ENCODE assay signal across 18 cellular contexts in the genomic region with DNA sequence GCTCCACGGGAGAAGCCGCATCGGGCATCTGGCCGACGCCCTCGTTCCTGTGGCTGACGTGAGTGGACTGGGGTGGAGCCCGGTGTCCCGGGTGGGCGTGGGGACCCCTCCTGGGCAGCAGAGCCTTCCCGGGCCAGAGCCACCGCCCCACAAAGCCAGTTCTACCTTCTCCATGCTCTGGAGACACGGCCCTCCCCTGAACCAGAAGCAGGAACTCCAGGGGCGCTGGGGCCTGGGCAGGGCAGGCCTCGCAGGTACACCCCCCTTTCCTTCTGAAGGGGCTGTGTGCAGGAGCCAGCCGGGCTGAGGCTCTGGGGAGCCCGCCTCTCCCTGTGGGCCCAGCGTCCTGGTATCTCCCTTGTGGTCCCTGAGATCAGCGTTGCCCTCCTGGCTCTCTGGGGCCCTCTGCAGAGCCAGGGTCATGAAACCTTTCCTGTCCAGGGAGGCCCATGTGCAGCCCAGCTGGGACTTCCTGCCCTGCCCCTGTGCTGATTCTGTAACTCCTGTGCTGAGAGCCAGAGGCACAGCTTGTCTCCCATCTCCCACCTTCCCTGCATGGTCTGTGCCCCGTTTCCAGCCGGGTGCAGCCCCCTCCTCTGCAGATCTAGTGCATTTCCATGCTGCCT. TPM values are rescaled to one million over a fixed set of nuclear protein-coding genes. Genes with fewer than 3 reads are reported as not detected.
DNase-seq lines count a peak whose midpoint lies in the region; ATAC-seq, FAIRE-seq and TF ChIP-seq lines count a peak whose summit lies in the region.
"Had no signal": no experiment of that assay in that cellular context is flagged by ENCODE, and none has a peak within 500 bp of the region (broad histone marks: within the 10 kb centered on the region; RNA-seq: fewer than 3 reads in every experiment).

No MANE protein-coding gene starts in this region.

- FAIRE-seq in K562 (lab: Jason Lieb, UNC), result no peak
- FAIRE-seq: RCC 7860 had no signal

- DNase-seq in activated CD4-positive, alpha-beta T cell treated with anti-CD3 and anti-CD28 coated beads, Interleukin-2, amount 10 ng/mL, durations not matched to agents 7 days and 5 days, result no peak
- no peak for DNase-seq in activated CD4-positive, alpha-beta T cell treated with anti-CD3 and anti-CD28 coated beads for 4 hours
- peak; percentile 29 for DNase-seq in OCI-M1 (lab: John Stamatoyannopoulos, UW)
- no peak for DNase-seq in K562 (ENCODE audit: extremely low read depth in 1 of 4, low spot score in 3 of 4)
- DNase-seq in stimulated activated effector memory CD8-positive, alpha-beta T cell treated with anti-CD3 and anti-CD28 coated beads, Interleukin-12 subunit alpha, Interleukin-12 subunit beta, amount 100 ng/mL, for 72 hours (ENCODE audit: low spot score in 2 of 2), result no peak
- DNase-seq in hepatocyte (ENCODE audit: low spot score), result no peak
- no peak for DNase-seq in NCI-H748 (lab: John Stamatoyannopoulos, UW; ENCODE audit: unreplicated experiment)
- DNase-seq in thyroid gland, result no peak
- DNase-seq: DMS 273 treated with DMSO at 0.1 percent for 48 hours, NCI-H1092 treated with DMSO at 0.1 percent for 48 hours, NCI-H187, NCI-H446 had no signal

- BruUV-seq in K562 (replicated peaks; lab: Mats Ljungman, UMichigan), result no TSS peak

- H3K36me3 ChIP-seq in K562 (ENCODE audit: control insufficient read depth, insufficient read depth, low read length) (peaks cover 26% of the 10 kb centered on the region; the same call in 2 of the 3 replicates), hepatocyte (replicated peaks; ENCODE audit: insufficient read depth, low read depth) (no peaks in the 10 kb centered on the region), thyroid gland (peaks cover 15 to 23% of the 10 kb centered on the region in 2 donors)

- H3K27ac Mint-ChIP-seq in activated CD4-positive, alpha-beta T cell treated with anti-CD3 and anti-CD28 coated beads, Interleukin-2, amount 10 ng/mL, durations not matched to agents 7 days and 5 days, result peak overlapping the region; percentile 64
- peak overlapping the region; percentile 63 for H3K27ac Mint-ChIP-seq in stimulated activated effector memory CD8-positive, alpha-beta T cell treated with anti-CD3 and anti-CD28 coated beads, Interleukin-12 subunit alpha, Interleukin-12 subunit beta, amount 100 ng/mL, for 72 hours
- H3K27ac Mint-ChIP-seq: IgD-negative memory B cell had no signal

- TF ChIP-seq POLR2A in K562 (conservative IDR thresholded peaks at IDR 0.05) (no peak), thyroid gland (IDR thresholded peaks at IDR 0.05) (no peak)

- 77% methylated on average over 16 of the region's 21 CpGs for whole genome bisulfite sequencing in K562 (ENCODE audit: insufficient coverage, low coverage, missing lambda C conversion rate)
- WGBS in hepatocyte (ENCODE audit: low lambda C conversion rate, missing lambda C conversion rate), result 92% methylated on average over 21 of the region's 21 CpGs
- WGBS in thyroid gland, 2 donors, result 88 to 91% methylated on average over 2 to 5 of the region's 21 CpGs

- no peaks in the 10 kb centered on the region for H3K27me3 Mint-ChIP-seq in activated CD4-positive, alpha-beta T cell treated with anti-CD3 and anti-CD28 coated beads, Interleukin-2, amount 10 ng/mL, durations not matched to agents 7 days and 5 days
- H3K27me3 Mint-ChIP-seq: IgD-negative memory B cell had no signal

- in situ Hi-C loops in K562 (cut with MboI), result loop anchor here (5.0 kb wide), 1 partner anchor 91 kb away; the partner anchor contains the start of gene RHOT2

- TF ChIP-seq CTCF in K562 (IDR thresholded peaks at IDR 0.05 in 2 of 3, conservative IDR thresholded peaks at IDR 0.05 in 1 of 3; ENCODE audit: insufficient read depth in 2 of 3, low read depth in 1 of 3, low read length in 3 of 3) (no peak), hepatocyte (IDR thresholded peaks at IDR 0.05; ENCODE audit: poor library complexity) (no peak), thyroid gland (IDR thresholded peaks at IDR 0.05) (no peak)

- CTCF ChIA-PET in activated CD4-positive, alpha-beta T cell treated with anti-CD3 and anti-CD28 coated beads, Interleukin-2, amount 10 ng/mL, durations not matched to agents 7 days and 5 days (lab: Charles Lee), result interaction anchor here (0.9 kb wide), 1 partner anchor 1130 kb away, joined by 3 read pairs; the partner anchor contains the start of gene MAPK8IP3
- CTCF ChIA-PET in K562 (lab: Yijun Ruan, JAX; ENCODE audit: low intra/inter-chr PET ratio), result no interaction called here

- H3K4me3 ChIP-seq in K562, result no peak overlapping the region
- H3K4me3 ChIP-seq in hepatocyte, result no peak overlapping the region
- H3K4me3 ChIP-seq in thyroid gland (replicated peaks in 1 of 3), result no peak overlapping the region
- H3K4me3 ChIP-seq: HAP-1 had no signal

- H2AFZ ChIP-seq in K562 (ENCODE audit: low read depth, low read length) (no peak overlapping the region), hepatocyte (no peak overlapping the region)

- peaks cover 7% of the 10 kb centered on the region for H3K4me1 Mint-ChIP-seq in activated CD4-positive, alpha-beta T cell treated with anti-CD3 and anti-CD28 coated beads, Interleukin-2, amount 10 ng/mL, durations not matched to agents 7 days and 5 days
- peaks cover 15% of the 10 kb centered on the region for H3K4me1 Mint-ChIP-seq in stimulated activated effector memory CD8-positive, alpha-beta T cell treated with anti-CD3 and anti-CD28 coated beads, Interleukin-12 subunit alpha, Interleukin-12 subunit beta, amount 100 ng/mL, for 72 hours

- no peak overlapping the region for H3K27ac ChIP-seq in K562 (ENCODE audit: extremely low read depth, low read depth, low read length)
- no peak overlapping the region for H3K27ac ChIP-seq in hepatocyte
- H3K27ac ChIP-seq in thyroid gland, result no peak overlapping the region
- H3K27ac ChIP-seq: 22Rv1 had no signal

- POLR2A ChIA-PET in activated CD4-positive, alpha-beta T cell treated with anti-CD3 and anti-CD28 coated beads, Interleukin-2, amount 10 ng/mL, durations not matched to agents 7 days and 5 days (lab: Charles Lee), result no interaction called here
- POLR2A ChIA-PET in K562 (lab: Yijun Ruan, JAX), result interaction anchor here (0.6 to 1.7 kb wide), 7 partner anchors 9 to 209 kb away, joined by 3 to 8 read pairs (median 4); partner anchors contain the start of genes NHLRC4 and WFIKKN1

- peak overlapping the region in 1 of 2 experiments; percentile 79; a peak in 2 of 4 replicates for H3K9ac ChIP-seq in K562 (ENCODE audit: insufficient read depth in 1 of 2, low read depth in 2 of 2, low read length in 2 of 2)

- TF ChIP-seq RAD21 in K562 (CRISPR knock-in tag; conservative IDR thresholded peaks at IDR 0.05 in 1 of 2, IDR thresholded peaks at IDR 0.05 in 1 of 2), result no peak

- no peak for ATAC-seq in K562
- ATAC-seq in stimulated activated effector memory CD8-positive, alpha-beta T cell treated with anti-CD3 and anti-CD28 coated beads, Interleukin-12 subunit alpha, Interleukin-12 subunit beta, amount 100 ng/mL, for 72 hours, result no peak

- H3K9me2 ChIP-seq in hepatocyte (replicated peaks; ENCODE audit: insufficient read depth), result no peaks in the 10 kb centered on the region

- intact Hi-C loops in K562 (cut with micrococcal nuclease) (loop anchor here (5.0 kb wide), 1 partner anchor 91 kb away; the partner anchor contains the start of gene RHOT2), thyroid gland (cut with DNase I) (no loop called here)

- H3K4me2 ChIP-seq in K562 (ENCODE audit: insufficient read depth, low read length) (no peak overlapping the region), hepatocyte (no peak overlapping the region)

- peaks cover 9% of the 10 kb centered on the region; the same call in 2 of the 3 replicates for H3K79me2 ChIP-seq in K562 (ENCODE audit: control insufficient read depth, insufficient read depth, low read length)
- peaks cover 4% of the 10 kb centered on the region for H3K79me2 ChIP-seq in hepatocyte

- peaks cover 3% of the 10 kb centered on the region for H3K9me1 ChIP-seq in K562 (ENCODE audit: control insufficient read depth, insufficient read depth, low read length)

- TF ChIP-seq EP300 in K562 (IDR thresholded peaks at IDR 0.05; ENCODE audit: low read length), result no peak

- H4K20me1 ChIP-seq in K562 (replicated peaks; ENCODE audit: control insufficient read depth, insufficient read depth, low read length), result peaks cover 9% of the 10 kb centered on the region
- H4K20me1 ChIP-seq in hepatocyte (ENCODE audit: insufficient read depth, poor library complexity, severe bottlenecking), result no peaks in the 10 kb centered on the region

- H3K9me3 ChIP-seq in K562 (replicated peaks; ENCODE audit: control insufficient read depth, insufficient read depth, low read depth, low read length) (no peaks in the 10 kb centered on the region), hepatocyte (ENCODE audit: low read depth) (no peaks in the 10 kb centered on the region), thyroid gland (no peaks in the 10 kb centered on the region)
- H3K9me3 ChIP-seq: HAP-1 had no signal

- H3K27me3 ChIP-seq in K562 (ENCODE audit: control insufficient read depth in 2 of 2, insufficient read depth in 2 of 2, low read length in 2 of 2), result no peaks in the 10 kb centered on the region
- H3K27me3 ChIP-seq in hepatocyte, result no peaks in the 10 kb centered on the region
- H3K27me3 ChIP-seq in thyroid gland, result no peaks in the 10 kb centered on the region

- peaks cover 0 to 89% of the 10 kb centered on the region in 2 experiments; a peak in 4 of 5 replicates for H3K4me1 ChIP-seq in K562 (replicated peaks in 1 of 2; ENCODE audit: control insufficient read depth in 2 of 2, insufficient read depth in 2 of 2, low read length in 2 of 2)
- H3K4me1 ChIP-seq in hepatocyte (ENCODE audit: insufficient read depth), result no peaks in the 10 kb centered on the region
- H3K4me1 ChIP-seq in thyroid gland, result no peaks in the 10 kb centered on the region
- H3K4me1 ChIP-seq: HAP-1 had no signal

- no peaks in the 10 kb centered on the region for H3K36me3 Mint-ChIP-seq in activated CD4-positive, alpha-beta T cell treated with anti-CD3 and anti-CD28 coated beads, Interleukin-2, amount 10 ng/mL, durations not matched to agents 7 days and 5 days (ENCODE audit: low read depth)
- no peaks in the 10 kb centered on the region for H3K36me3 Mint-ChIP-seq in stimulated activated effector memory CD8-positive, alpha-beta T cell treated with anti-CD3 and anti-CD28 coated beads, Interleukin-12 subunit alpha, Interleukin-12 subunit beta, amount 100 ng/mL, for 72 hours
- H3K36me3 Mint-ChIP-seq: IgD-negative memory B cell had no signal

- no peaks in the 10 kb centered on the region for H3K9me3 Mint-ChIP-seq in activated CD4-positive, alpha-beta T cell treated with anti-CD3 and anti-CD28 coated beads, Interleukin-2, amount 10 ng/mL, durations not matched to agents 7 days and 5 days
- H3K9me3 Mint-ChIP-seq in stimulated activated effector memory CD8-positive, alpha-beta T cell treated with anti-CD3 and anti-CD28 coated beads, Interleukin-12 subunit alpha, Interleukin-12 subunit beta, amount 100 ng/mL, for 72 hours, result no peaks in the 10 kb centered on the region
- H3K9me3 Mint-ChIP-seq: IgD-negative memory B cell had no signal

- no peak overlapping the region for H3K4me3 Mint-ChIP-seq in activated CD4-positive, alpha-beta T cell treated with anti-CD3 and anti-CD28 coated beads, Interleukin-2, amount 10 ng/mL, durations not matched to agents 7 days and 5 days
- no peak overlapping the region for H3K4me3 Mint-ChIP-seq in stimulated activated effector memory CD8-positive, alpha-beta T cell treated with anti-CD3 and anti-CD28 coated beads, Interleukin-12 subunit alpha, Interleukin-12 subunit beta, amount 100 ng/mL, for 72 hours
- H3K4me3 Mint-ChIP-seq: IgD-negative memory B cell had no signal

RNA-seq across cellular contexts. Expression of gene PIGQ, which starts 6.5 kb away (rescaled TPM):
- 10 to 100 TPM; 44.5 to 46.1 TPM for total RNA-seq in activated CD4-positive, alpha-beta T cell treated with anti-CD3 and anti-CD28 coated beads, Interleukin-2, amount 10 ng/mL, durations not matched to agents 7 days and 5 days
- total RNA-seq in K562 (2011; cell fraction: chromatin; rRNA removed; ENCODE audit: low replicate concordance), result 51.8 and 208 TPM in 2 replicates
- total RNA-seq in K562 (2011; cell fraction: nucleolus; rRNA removed), result 193 and 220 TPM in 2 replicates
- total RNA-seq in K562 (2011; cell fraction: nucleoplasm; rRNA removed), result 84.0 and 92.9 TPM in 2 replicates
- total RNA-seq in K562 (2014; rRNA removed), result 30.7 and 36.1 TPM in 2 replicates
- total RNA-seq in K562 (2014; rRNA removed; fragmentation: Illumina TruSeq; extraction: Trizol), result 2.3 and 3.4 TPM in 2 replicates
- 14.1 and 14.3 TPM in 2 replicates for total RNA-seq in K562 (2015; rRNA removed; fragmentation: Illumina TruSeq; extraction: Trizol)
- total RNA-seq in K562 (2021), result 43.7 and 49.6 TPM in 2 replicates
- polyA plus RNA-seq in K562 (2011; rRNA removed), result 11.2 and 19.4 TPM in 2 replicates
- polyA plus RNA-seq in K562 (2011; cell fraction: cytosol; rRNA removed), result 15.7 and 51.3 TPM in 2 replicates
- polyA plus RNA-seq in K562 (2011; cell fraction: nucleus; rRNA removed), result 84.7 and 175 TPM in 2 replicates
- polyA plus RNA-seq in K562 (2012), result 22.2 and 33.3 TPM in 2 replicates
- 11.7 and 21.9 TPM in 2 replicates for polyA plus RNA-seq in K562 (2014; fragmentation: Illumina TruSeq; extraction: Trizol)
- 1 to 10 TPM in 1 of 2 experiments, under 1 TPM in 1; 0.20 to 2.5 TPM for polyA plus RNA-seq in K562 (2014; fragmentation: Nextera tagmentation; extraction: Ambion mirVana)
- 42.1 and 42.3 TPM in 2 replicates for polyA plus RNA-seq in K562 (2014; rRNA removed)
- polyA minus RNA-seq in K562 (2011; rRNA and poly(A)+ RNA removed), result 9.6 and 17.9 TPM in 2 replicates
- polyA minus RNA-seq in K562 (2011; cell fraction: cytosol; rRNA and poly(A)+ RNA removed), result 11.2 and 15.5 TPM in 2 replicates
- 33.2 and 44.4 TPM in 2 replicates for polyA minus RNA-seq in K562 (2011; cell fraction: nucleus; rRNA and poly(A)+ RNA removed)
- 26.7 and 30.0 TPM in 2 replicates for total RNA-seq in hepatocyte
- polyA plus RNA-seq in hepatocyte, result 58.6 and 64.6 TPM in 2 replicates
- 100 to 1,000 TPM in 3 of 4 donors, 10 to 100 TPM in 1; 69.6 to 125 (median 108) TPM for total RNA-seq in thyroid gland

RNA-seq across cellular contexts. Expression of gene NHLRC4, which starts 9.5 kb away (rescaled TPM):
- total RNA-seq in activated CD4-positive, alpha-beta T cell treated with anti-CD3 and anti-CD28 coated beads, Interleukin-2, amount 10 ng/mL, durations not matched to agents 7 days and 5 days, result 1 to 10 TPM; 1.9 to 2.7 TPM
- total RNA-seq in K562 (2011; cell fraction: chromatin; rRNA removed; ENCODE audit: low replicate concordance), result 3.1 and 8.5 TPM in 2 replicates
- total RNA-seq in K562 (2011; cell fraction: nucleolus; rRNA removed), result 8.4 and 8.8 TPM in 2 replicates
- total RNA-seq in K562 (2011; cell fraction: nucleoplasm; rRNA removed), result 5.0 TPM in 2 replicates
- total RNA-seq in K562 (2014; rRNA removed) (2.6 and 3.1 TPM in 2 replicates), K562 (2014; rRNA removed; fragmentation: Illumina TruSeq; extraction: Trizol) (0.47 and 0.48 TPM in 2 replicates), K562 (2015; rRNA removed; fragmentation: Illumina TruSeq; extraction: Trizol) (1.2 and 1.3 TPM in 2 replicates), K562 (2021) (2.0 and 3.0 TPM in 2 replicates), hepatocyte (1.0 and 1.2 TPM in 2 replicates), thyroid gland (under 1 TPM in 3 of 4 donors, not detected in 1; 0.63 to 0.81 (median 0.67) TPM)
- polyA plus RNA-seq in K562 (2011; rRNA removed) (1.3 and 1.7 TPM in 2 replicates), K562 (2014; fragmentation: Illumina TruSeq; extraction: Trizol) (0.24 and 1.1 TPM in 2 replicates), K562 (2014; fragmentation: Nextera tagmentation; extraction: Ambion mirVana) (not detected), K562 (2014; rRNA removed) (3.2 and 3.7 TPM in 2 replicates), hepatocyte (0.25 and 1.7 TPM in 2 replicates)
- polyA plus RNA-seq in K562 (2011; cell fraction: cytosol; rRNA removed), result 2.0 and 4.5 TPM in 2 replicates
- polyA plus RNA-seq in K562 (2011; cell fraction: nucleus; rRNA removed), result 6.2 and 8.3 TPM in 2 replicates
- 1.7 and 7.2 TPM in 2 replicates for polyA plus RNA-seq in K562 (2012)
- 0.39 and 0.51 TPM in 2 replicates for polyA minus RNA-seq in K562 (2011; rRNA and poly(A)+ RNA removed)
- 1.3 TPM in 1 of 2 replicates, not detected in the other for polyA minus RNA-seq in K562 (2011; cell fraction: cytosol; rRNA and poly(A)+ RNA removed)
- 6.5 and 8.1 TPM in 2 replicates for polyA minus RNA-seq in K562 (2011; cell fraction: nucleus; rRNA and poly(A)+ RNA removed)
- total RNA-seq: MCF 10A had no signal

RNA-seq across cellular contexts. Expression of gene RAB40C, which starts 13.6 kb away (rescaled TPM):
- 10 to 100 TPM; 13.3 to 17.6 TPM for total RNA-seq in activated CD4-positive, alpha-beta T cell treated with anti-CD3 and anti-CD28 coated beads, Interleukin-2, amount 10 ng/mL, durations not matched to agents 7 days and 5 days
- 10.6 and 36.6 TPM in 2 replicates for total RNA-seq in K562 (2011; cell fraction: chromatin; rRNA removed; ENCODE audit: low replicate concordance)
- total RNA-seq in K562 (2011; cell fraction: nucleolus; rRNA removed), result 24.2 and 24.8 TPM in 2 replicates
- 15.5 and 15.6 TPM in 2 replicates for total RNA-seq in K562 (2011; cell fraction: nucleoplasm; rRNA removed)
- total RNA-seq in K562 (2014; rRNA removed), result 22.3 and 26.0 TPM in 2 replicates
- total RNA-seq in K562 (2014; rRNA removed; fragmentation: Illumina TruSeq; extraction: Trizol), result 1.9 and 2.5 TPM in 2 replicates
- total RNA-seq in K562 (2015; rRNA removed; fragmentation: Illumina TruSeq; extraction: Trizol), result 10.1 and 11.4 TPM in 2 replicates
- 23.4 and 25.3 TPM in 2 replicates for total RNA-seq in K562 (2021)
- polyA plus RNA-seq in K562 (2011; rRNA removed), result 8.7 and 10.9 TPM in 2 replicates
- 15.6 and 35.2 TPM in 2 replicates for polyA plus RNA-seq in K562 (2011; cell fraction: cytosol; rRNA removed)
- 22.1 and 35.1 TPM in 2 replicates for polyA plus RNA-seq in K562 (2011; cell fraction: nucleus; rRNA removed)
- 15.7 and 28.1 TPM in 2 replicates for polyA plus RNA-seq in K562 (2012)
- 5.6 and 13.3 TPM in 2 replicates for polyA plus RNA-seq in K562 (2014; fragmentation: Illumina TruSeq; extraction: Trizol)
- under 1 TPM; 0.17 to 0.50 TPM for polyA plus RNA-seq in K562 (2014; fragmentation: Nextera tagmentation; extraction: Ambion mirVana)
- polyA plus RNA-seq in K562 (2014; rRNA removed), result 20.9 and 22.3 TPM in 2 replicates
- 2.9 and 5.0 TPM in 2 replicates for polyA minus RNA-seq in K562 (2011; rRNA and poly(A)+ RNA removed)
- 10.3 and 15.5 TPM in 2 replicates for polyA minus RNA-seq in K562 (2011; cell fraction: cytosol; rRNA and poly(A)+ RNA removed)
- 4.8 and 5.1 TPM in 2 replicates for polyA minus RNA-seq in K562 (2011; cell fraction: nucleus; rRNA and poly(A)+ RNA removed)
- 28.4 and 30.2 TPM in 2 replicates for total RNA-seq in hepatocyte
- 30.8 and 32.7 TPM in 2 replicates for polyA plus RNA-seq in hepatocyte
- total RNA-seq in thyroid gland, result 10 to 100 TPM; 17.7 to 24.4 (median 18.4) TPM

RNA-seq across cellular contexts. Expression of gene PRR35, which starts 16.1 kb away (rescaled TPM):
- not detected for total RNA-seq in activated CD4-positive, alpha-beta T cell treated with anti-CD3 and anti-CD28 coated beads, Interleukin-2, amount 10 ng/mL, durations not matched to agents 7 days and 5 days
- 0.18 and 0.79 TPM in 2 replicates for total RNA-seq in K562 (2011; cell fraction: chromatin; rRNA removed; ENCODE audit: low replicate concordance)
- 0.66 and 1.3 TPM in 2 replicates for total RNA-seq in K562 (2011; cell fraction: nucleolus; rRNA removed)
- 0.29 and 0.53 TPM in 2 replicates for total RNA-seq in K562 (2011; cell fraction: nucleoplasm; rRNA removed)
- total RNA-seq in K562 (2014; rRNA removed) (0.41 and 0.45 TPM in 2 replicates), K562 (2014; rRNA removed; fragmentation: Illumina TruSeq; extraction: Trizol) (not detected in 2 replicates), K562 (2015; rRNA removed; fragmentation: Illumina TruSeq; extraction: Trizol) (0.08 TPM in 1 of 2 replicates, not detected in the other), K562 (2021) (0.18 and 0.42 TPM in 2 replicates), hepatocyte (not detected in 2 replicates), thyroid gland (not detected)
- polyA plus RNA-seq in K562 (2011; rRNA removed) (0.09 and 0.17 TPM in 2 replicates), K562 (2014; fragmentation: Illumina TruSeq; extraction: Trizol) (0.07 TPM in 1 of 2 replicates, not detected in the other), K562 (2014; fragmentation: Nextera tagmentation; extraction: Ambion mirVana) (not detected), K562 (2014; rRNA removed) (0.15 and 0.24 TPM in 2 replicates), hepatocyte (not detected in 2 replicates)
- 0.07 and 1.2 TPM in 2 replicates for polyA plus RNA-seq in K562 (2011; cell fraction: cytosol; rRNA removed)
- 0.20 and 2.2 TPM in 2 replicates for polyA plus RNA-seq in K562 (2011; cell fraction: nucleus; rRNA removed)
- 0.09 and 0.14 TPM in 2 replicates for polyA plus RNA-seq in K562 (2012)
- polyA minus RNA-seq in K562 (2011; rRNA and poly(A)+ RNA removed), result not detected in 2 replicates
- not detected in 2 replicates for polyA minus RNA-seq in K562 (2011; cell fraction: cytosol; rRNA and poly(A)+ RNA removed)
- polyA minus RNA-seq in K562 (2011; cell fraction: nucleus; rRNA and poly(A)+ RNA removed), result 0.27 TPM in 1 of 2 replicates, not detected in the other
- total RNA-seq: MCF 10A had no signal
- polyA plus RNA-seq: BJ, IgD-negative memory B cell had no signal

RNA-seq across cellular contexts. Expression of gene CAPN15, which starts 48.8 kb away (rescaled TPM):
- 10 to 100 TPM; 59.1 to 72.1 TPM for total RNA-seq in activated CD4-positive, alpha-beta T cell treated with anti-CD3 and anti-CD28 coated beads, Interleukin-2, amount 10 ng/mL, durations not matched to agents 7 days and 5 days
- 95.0 and 335 TPM in 2 replicates for total RNA-seq in K562 (2011; cell fraction: chromatin; rRNA removed; ENCODE audit: low replicate concordance)
- total RNA-seq in K562 (2011; cell fraction: nucleolus; rRNA removed), result 221 and 227 TPM in 2 replicates
- total RNA-seq in K562 (2011; cell fraction: nucleoplasm; rRNA removed), result 99.2 and 108 TPM in 2 replicates
- 63.2 and 81.8 TPM in 2 replicates for total RNA-seq in K562 (2014; rRNA removed)
- total RNA-seq in K562 (2014; rRNA removed; fragmentation: Illumina TruSeq; extraction: Trizol), result 4.2 and 4.3 TPM in 2 replicates
- total RNA-seq in K562 (2015; rRNA removed; fragmentation: Illumina TruSeq; extraction: Trizol), result 26.1 and 28.1 TPM in 2 replicates
- total RNA-seq in K562 (2021), result 105 and 111 TPM in 2 replicates
- 14.2 and 20.5 TPM in 2 replicates for polyA plus RNA-seq in K562 (2011; rRNA removed)
- polyA plus RNA-seq in K562 (2011; cell fraction: cytosol; rRNA removed), result 20.0 and 89.6 TPM in 2 replicates
- 120 and 194 TPM in 2 replicates for polyA plus RNA-seq in K562 (2011; cell fraction: nucleus; rRNA removed)
- polyA plus RNA-seq in K562 (2012), result 43.4 and 45.5 TPM in 2 replicates
- 4.9 and 23.2 TPM in 2 replicates for polyA plus RNA-seq in K562 (2014; fragmentation: Illumina TruSeq; extraction: Trizol)
- under 1 TPM; 0.62 to 0.77 TPM for polyA plus RNA-seq in K562 (2014; fragmentation: Nextera tagmentation; extraction: Ambion mirVana)
- 50.2 and 52.3 TPM in 2 replicates for polyA plus RNA-seq in K562 (2014; rRNA removed)
- 5.4 and 12.8 TPM in 2 replicates for polyA minus RNA-seq in K562 (2011; rRNA and poly(A)+ RNA removed)
- polyA minus RNA-seq in K562 (2011; cell fraction: cytosol; rRNA and poly(A)+ RNA removed), result 69.7 and 71.5 TPM in 2 replicates
- polyA minus RNA-seq in K562 (2011; cell fraction: nucleus; rRNA and poly(A)+ RNA removed), result 29.7 and 35.1 TPM in 2 replicates
- total RNA-seq in hepatocyte, result 41.7 and 51.0 TPM in 2 replicates
- polyA plus RNA-seq in hepatocyte, result 42.7 and 47.9 TPM in 2 replicates
- 10 to 100 TPM; 19.6 to 42.6 (median 29.0) TPM for total RNA-seq in thyroid gland
